ENCODE assay signal across 1 cellular context in the genomic region with DNA sequence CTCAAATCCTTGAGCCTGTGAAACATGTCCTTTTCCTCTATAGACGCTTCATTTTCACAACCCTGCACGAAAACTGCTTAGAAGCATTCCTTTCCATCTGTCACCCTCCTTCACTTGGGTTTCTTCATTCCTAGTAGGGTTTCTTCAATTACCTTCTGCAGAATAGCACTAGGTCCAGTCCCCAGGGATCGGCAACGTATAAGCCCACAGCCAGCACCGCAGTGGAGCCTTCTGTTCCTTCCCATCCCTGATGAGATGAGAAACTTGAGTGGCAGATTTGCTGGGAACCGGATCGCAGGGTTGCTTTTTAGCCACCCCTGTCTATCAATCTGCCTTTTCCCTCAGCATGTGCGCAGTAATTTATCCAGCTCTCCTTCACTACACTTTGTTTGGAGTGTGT.
TF ChIP-seq lines count a peak whose summit lies in the region.

No MANE protein-coding gene starts in this region.

TF ChIP-seq in WTC11, 78 proteins besides CTCF, POLR2A, EP300 and RAD21 (continued from another document):
- TF ChIP-seq, protein P1, sequence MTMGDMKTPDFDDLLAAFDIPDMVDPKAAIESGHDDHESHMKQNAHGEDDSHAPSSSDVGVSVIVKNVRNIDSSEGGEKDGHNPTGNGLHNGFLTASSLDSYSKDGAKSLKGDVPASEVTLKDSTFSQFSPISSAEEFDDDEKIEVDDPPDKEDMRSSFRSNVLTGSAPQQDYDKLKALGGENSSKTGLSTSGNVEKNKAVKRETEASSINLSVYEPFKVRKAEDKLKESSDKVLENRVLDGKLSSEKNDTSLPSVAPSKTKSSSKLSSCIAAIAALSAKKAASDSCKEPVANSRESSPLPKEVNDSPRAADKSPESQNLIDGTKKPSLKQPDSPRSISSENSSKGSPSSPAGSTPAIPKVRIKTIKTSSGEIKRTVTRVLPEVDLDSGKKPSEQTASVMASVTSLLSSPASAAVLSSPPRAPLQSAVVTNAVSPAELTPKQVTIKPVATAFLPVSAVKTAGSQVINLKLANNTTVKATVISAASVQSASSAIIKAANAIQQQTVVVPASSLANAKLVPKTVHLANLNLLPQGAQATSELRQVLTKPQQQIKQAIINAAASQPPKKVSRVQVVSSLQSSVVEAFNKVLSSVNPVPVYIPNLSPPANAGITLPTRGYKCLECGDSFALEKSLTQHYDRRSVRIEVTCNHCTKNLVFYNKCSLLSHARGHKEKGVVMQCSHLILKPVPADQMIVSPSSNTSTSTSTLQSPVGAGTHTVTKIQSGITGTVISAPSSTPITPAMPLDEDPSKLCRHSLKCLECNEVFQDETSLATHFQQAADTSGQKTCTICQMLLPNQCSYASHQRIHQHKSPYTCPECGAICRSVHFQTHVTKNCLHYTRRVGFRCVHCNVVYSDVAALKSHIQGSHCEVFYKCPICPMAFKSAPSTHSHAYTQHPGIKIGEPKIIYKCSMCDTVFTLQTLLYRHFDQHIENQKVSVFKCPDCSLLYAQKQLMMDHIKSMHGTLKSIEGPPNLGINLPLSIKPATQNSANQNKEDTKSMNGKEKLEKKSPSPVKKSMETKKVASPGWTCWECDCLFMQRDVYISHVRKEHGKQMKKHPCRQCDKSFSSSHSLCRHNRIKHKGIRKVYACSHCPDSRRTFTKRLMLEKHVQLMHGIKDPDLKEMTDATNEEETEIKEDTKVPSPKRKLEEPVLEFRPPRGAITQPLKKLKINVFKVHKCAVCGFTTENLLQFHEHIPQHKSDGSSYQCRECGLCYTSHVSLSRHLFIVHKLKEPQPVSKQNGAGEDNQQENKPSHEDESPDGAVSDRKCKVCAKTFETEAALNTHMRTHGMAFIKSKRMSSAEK (CRISPR knock-in tag; IDR thresholded peaks at IDR 0.05; ENCODE audit: borderline replicate concordance), result no peak
- TF ChIP-seq, protein P2, sequence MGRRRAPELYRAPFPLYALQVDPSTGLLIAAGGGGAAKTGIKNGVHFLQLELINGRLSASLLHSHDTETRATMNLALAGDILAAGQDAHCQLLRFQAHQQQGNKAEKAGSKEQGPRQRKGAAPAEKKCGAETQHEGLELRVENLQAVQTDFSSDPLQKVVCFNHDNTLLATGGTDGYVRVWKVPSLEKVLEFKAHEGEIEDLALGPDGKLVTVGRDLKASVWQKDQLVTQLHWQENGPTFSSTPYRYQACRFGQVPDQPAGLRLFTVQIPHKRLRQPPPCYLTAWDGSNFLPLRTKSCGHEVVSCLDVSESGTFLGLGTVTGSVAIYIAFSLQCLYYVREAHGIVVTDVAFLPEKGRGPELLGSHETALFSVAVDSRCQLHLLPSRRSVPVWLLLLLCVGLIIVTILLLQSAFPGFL (CRISPR knock-in tag; IDR thresholded peaks at IDR 0.05; ENCODE audit: borderline replicate concordance), result no peak
- TF ChIP-seq JAZF1 (CRISPR knock-in tag; IDR thresholded peaks at IDR 0.05), result no peak
- no peak for TF ChIP-seq ZNF416 (CRISPR knock-in tag; IDR thresholded peaks at IDR 0.05)
TF ChIP-seq in WTC11: peak in this region for 0.
